1 cellular context compared by ENCODE assay signal in the genomic region with DNA sequence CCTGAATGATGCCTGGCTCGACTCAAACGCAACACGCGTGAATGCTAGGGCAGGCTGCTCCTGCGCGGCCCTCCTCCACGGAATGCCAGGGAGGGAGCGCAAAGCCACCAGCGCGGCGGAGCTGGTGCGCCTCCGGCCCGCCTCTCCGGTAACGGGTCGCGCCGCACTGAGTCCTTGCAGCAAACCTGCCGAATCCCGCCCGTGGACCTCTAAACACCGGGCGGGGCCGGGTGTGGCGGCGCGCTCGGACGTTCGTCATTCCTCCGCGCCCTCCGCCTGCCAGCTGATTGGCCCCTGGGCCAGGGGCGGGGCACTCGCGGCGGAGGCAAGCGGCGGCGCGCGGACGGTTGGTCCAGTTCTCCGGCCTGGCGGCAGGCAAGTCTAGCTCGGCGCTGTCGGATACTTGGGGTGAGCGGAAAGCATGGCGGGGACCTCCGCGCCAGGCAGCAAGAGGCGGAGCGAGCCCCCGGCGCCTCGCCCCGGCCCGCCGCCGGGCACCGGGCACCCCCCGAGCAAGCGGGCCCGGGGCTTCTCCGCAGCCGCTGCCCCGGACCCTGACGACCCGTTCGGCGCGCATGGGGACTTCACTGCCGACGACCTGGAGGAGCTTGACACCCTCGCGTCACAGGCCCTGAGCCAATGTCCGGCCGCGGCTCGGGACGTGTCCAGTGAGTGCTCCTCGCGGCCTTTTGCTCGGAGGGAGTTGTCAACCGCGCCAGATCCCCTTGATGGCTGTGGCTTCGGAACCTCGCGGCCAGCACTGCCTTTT.
A peak's percentile ranks its signal among the peaks of the same experiment; 100 is the strongest.
TF ChIP-seq lines count a peak whose summit lies in the region.

A gene (plus strand): TSS at position 313 of the 769 bp plus-strand sequence. CDS start 109 bp downstream, at position 422.

TF ChIP-seq in HepG2, 621 proteins besides CTCF, POLR2A, EP300 and RAD21 (continued from another document and continues in another):
- TF ChIP-seq, protein P1, sequence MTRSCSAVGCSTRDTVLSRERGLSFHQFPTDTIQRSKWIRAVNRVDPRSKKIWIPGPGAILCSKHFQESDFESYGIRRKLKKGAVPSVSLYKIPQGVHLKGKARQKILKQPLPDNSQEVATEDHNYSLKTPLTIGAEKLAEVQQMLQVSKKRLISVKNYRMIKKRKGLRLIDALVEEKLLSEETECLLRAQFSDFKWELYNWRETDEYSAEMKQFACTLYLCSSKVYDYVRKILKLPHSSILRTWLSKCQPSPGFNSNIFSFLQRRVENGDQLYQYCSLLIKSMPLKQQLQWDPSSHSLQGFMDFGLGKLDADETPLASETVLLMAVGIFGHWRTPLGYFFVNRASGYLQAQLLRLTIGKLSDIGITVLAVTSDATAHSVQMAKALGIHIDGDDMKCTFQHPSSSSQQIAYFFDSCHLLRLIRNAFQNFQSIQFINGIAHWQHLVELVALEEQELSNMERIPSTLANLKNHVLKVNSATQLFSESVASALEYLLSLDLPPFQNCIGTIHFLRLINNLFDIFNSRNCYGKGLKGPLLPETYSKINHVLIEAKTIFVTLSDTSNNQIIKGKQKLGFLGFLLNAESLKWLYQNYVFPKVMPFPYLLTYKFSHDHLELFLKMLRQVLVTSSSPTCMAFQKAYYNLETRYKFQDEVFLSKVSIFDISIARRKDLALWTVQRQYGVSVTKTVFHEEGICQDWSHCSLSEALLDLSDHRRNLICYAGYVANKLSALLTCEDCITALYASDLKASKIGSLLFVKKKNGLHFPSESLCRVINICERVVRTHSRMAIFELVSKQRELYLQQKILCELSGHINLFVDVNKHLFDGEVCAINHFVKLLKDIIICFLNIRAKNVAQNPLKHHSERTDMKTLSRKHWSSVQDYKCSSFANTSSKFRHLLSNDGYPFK (CRISPR knock-in tag; IDR thresholded peaks at IDR 0.05; ENCODE audit: borderline replicate concordance): peak; percentile 74; the same call in 1 of the 2 replicates
- TF ChIP-seq CEBPG (CRISPR knock-in tag; IDR thresholded peaks at IDR 0.05) (no peak), NR2F6 (IDR thresholded peaks at IDR 0.05) (no peak), NR2F6 (CRISPR knock-in tag; IDR thresholded peaks at IDR 0.05) (peak; percentile 33; the same call in 1 of the 2 replicates), MAZ (IDR thresholded peaks at IDR 0.05; ENCODE audit: borderline replicate concordance, low read depth, low read length) (peak; percentile 49; the same call in 1 of the 2 replicates), MAZ (CRISPR knock-in tag; IDR thresholded peaks at IDR 0.05; ENCODE audit: low read depth) (peak; percentile 97), KDM6A (CRISPR knock-in tag; IDR thresholded peaks at IDR 0.05; ENCODE audit: low read depth) (no peak), ZNF564 (CRISPR knock-in tag; IDR thresholded peaks at IDR 0.05) (peak; percentile 50; the same call in 1 of the 2 replicates), ZMAT3 (CRISPR knock-in tag; conservative IDR thresholded peaks at IDR 0.05) (peak; percentile 78; the same call in 1 of the 2 replicates), ZNF557 (CRISPR knock-in tag; IDR thresholded peaks at IDR 0.05) (no peak), HES4 (CRISPR knock-in tag; IDR thresholded peaks at IDR 0.05; ENCODE audit: borderline replicate concordance) (peak; percentile 73; the same call in 1 of the 2 replicates), HNRNPK (IDR thresholded peaks at IDR 0.05; ENCODE audit: low read depth, low read length, poor library complexity, severe bottlenecking) (peak; percentile 69), SALL2 (CRISPR knock-in tag; IDR thresholded peaks at IDR 0.05) (peak; percentile 91), ZNF768 (CRISPR knock-in tag; IDR thresholded peaks at IDR 0.05) (peak; percentile 63), ZFYVE20 (CRISPR knock-in tag; IDR thresholded peaks at IDR 0.05; ENCODE audit: borderline replicate concordance, low read depth) (no peak), ZFP1 (CRISPR knock-in tag; IDR thresholded peaks at IDR 0.05) (no peak), GABPB1 (CRISPR knock-in tag; IDR thresholded peaks at IDR 0.05) (peak; percentile 96), DMAP1 (CRISPR knock-in tag; IDR thresholded peaks at IDR 0.05) (peak; percentile 92), MIER3 (CRISPR knock-in tag; IDR thresholded peaks at IDR 0.05; ENCODE audit: borderline replicate concordance) (peak; percentile 63; the same call in 1 of the 2 replicates), HNRNPUL1 (IDR thresholded peaks at IDR 0.05; ENCODE audit: low read depth, low read length) (0 out of 2 replicates have a peak, but pooled peaks have one; percentile 65), ZNF776 (CRISPR knock-in tag; IDR thresholded peaks at IDR 0.05) (peak; percentile 76; the same call in 1 of the 2 replicates), SMAD9 (CRISPR knock-in tag; IDR thresholded peaks at IDR 0.05) (no peak), HHEX (CRISPR knock-in tag; IDR thresholded peaks at IDR 0.05) (no peak), ZNF253 (CRISPR knock-in tag; IDR thresholded peaks at IDR 0.05; ENCODE audit: borderline replicate concordance) (0 out of 2 replicates have a peak, but pooled peaks have one; percentile 37), ZNF589 (CRISPR knock-in tag; conservative IDR thresholded peaks at IDR 0.05) (peak; percentile 18; the same call in 1 of the 2 replicates)
- TF ChIP-seq, protein P2, sequence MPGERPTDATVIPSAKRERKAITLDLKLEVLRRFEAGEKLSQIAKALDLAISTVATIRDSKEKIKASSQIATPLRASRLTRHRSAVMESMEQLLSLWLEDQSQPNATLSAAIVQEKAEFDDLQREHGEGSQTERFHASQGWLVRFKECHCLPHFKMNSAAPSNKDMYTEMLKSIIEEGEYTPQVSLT (CRISPR knock-in tag; IDR thresholded peaks at IDR 0.05; ENCODE audit: borderline replicate concordance, low read depth): no peak; the same call in 1 of the 2 replicates
- TF ChIP-seq, protein P3, sequence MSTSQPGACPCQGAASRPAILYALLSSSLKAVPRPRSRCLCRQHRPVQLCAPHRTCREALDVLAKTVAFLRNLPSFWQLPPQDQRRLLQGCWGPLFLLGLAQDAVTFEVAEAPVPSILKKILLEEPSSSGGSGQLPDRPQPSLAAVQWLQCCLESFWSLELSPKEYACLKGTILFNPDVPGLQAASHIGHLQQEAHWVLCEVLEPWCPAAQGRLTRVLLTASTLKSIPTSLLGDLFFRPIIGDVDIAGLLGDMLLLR (CRISPR knock-in tag; IDR thresholded peaks at IDR 0.05): peak; percentile 92
- TF ChIP-seq, protein P4, sequence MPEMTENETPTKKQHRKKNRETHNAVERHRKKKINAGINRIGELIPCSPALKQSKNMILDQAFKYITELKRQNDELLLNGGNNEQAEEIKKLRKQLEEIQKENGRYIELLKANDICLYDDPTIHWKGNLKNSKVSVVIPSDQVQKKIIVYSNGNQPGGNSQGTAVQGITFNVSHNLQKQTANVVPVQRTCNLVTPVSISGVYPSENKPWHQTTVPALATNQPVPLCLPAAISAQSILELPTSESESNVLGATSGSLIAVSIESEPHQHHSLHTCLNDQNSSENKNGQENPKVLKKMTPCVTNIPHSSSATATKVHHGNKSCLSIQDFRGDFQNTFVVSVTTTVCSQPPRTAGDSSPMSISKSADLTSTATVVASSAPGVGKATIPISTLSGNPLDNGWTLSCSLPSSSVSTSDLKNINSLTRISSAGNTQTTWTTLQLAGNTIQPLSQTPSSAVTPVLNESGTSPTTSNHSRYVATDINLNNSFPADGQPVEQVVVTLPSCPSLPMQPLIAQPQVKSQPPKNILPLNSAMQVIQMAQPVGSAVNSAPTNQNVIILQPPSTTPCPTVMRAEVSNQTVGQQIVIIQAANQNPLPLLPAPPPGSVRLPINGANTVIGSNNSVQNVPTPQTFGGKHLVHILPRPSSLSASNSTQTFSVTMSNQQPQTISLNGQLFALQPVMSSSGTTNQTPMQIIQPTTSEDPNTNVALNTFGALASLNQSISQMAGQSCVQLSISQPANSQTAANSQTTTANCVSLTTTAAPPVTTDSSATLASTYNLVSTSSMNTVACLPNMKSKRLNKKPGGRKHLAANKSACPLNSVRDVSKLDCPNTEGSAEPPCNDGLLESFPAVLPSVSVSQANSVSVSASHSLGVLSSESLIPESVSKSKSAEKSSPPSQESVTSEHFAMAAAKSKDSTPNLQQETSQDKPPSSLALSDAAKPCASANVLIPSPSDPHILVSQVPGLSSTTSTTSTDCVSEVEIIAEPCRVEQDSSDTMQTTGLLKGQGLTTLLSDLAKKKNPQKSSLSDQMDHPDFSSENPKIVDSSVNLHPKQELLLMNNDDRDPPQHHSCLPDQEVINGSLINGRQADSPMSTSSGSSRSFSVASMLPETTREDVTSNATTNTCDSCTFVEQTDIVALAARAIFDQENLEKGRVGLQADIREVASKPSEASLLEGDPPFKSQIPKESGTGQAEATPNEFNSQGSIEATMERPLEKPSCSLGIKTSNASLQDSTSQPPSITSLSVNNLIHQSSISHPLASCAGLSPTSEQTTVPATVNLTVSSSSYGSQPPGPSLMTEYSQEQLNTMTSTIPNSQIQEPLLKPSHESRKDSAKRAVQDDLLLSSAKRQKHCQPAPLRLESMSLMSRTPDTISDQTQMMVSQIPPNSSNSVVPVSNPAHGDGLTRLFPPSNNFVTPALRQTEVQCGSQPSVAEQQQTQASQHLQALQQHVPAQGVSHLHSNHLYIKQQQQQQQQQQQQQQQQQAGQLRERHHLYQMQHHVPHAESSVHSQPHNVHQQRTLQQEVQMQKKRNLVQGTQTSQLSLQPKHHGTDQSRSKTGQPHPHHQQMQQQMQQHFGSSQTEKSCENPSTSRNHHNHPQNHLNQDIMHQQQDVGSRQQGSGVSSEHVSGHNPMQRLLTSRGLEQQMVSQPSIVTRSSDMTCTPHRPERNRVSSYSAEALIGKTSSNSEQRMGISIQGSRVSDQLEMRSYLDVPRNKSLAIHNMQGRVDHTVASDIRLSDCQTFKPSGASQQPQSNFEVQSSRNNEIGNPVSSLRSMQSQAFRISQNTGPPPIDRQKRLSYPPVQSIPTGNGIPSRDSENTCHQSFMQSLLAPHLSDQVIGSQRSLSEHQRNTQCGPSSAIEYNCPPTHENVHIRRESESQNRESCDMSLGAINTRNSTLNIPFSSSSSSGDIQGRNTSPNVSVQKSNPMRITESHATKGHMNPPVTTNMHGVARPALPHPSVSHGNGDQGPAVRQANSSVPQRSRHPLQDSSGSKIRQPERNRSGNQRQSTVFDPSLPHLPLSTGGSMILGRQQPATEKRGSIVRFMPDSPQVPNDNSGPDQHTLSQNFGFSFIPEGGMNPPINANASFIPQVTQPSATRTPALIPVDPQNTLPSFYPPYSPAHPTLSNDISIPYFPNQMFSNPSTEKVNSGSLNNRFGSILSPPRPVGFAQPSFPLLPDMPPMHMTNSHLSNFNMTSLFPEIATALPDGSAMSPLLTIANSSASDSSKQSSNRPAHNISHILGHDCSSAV (CRISPR knock-in tag; IDR thresholded peaks at IDR 0.05; ENCODE audit: borderline replicate concordance): peak; percentile 85; the same call in 1 of the 2 replicates
- TF ChIP-seq, protein P5, sequence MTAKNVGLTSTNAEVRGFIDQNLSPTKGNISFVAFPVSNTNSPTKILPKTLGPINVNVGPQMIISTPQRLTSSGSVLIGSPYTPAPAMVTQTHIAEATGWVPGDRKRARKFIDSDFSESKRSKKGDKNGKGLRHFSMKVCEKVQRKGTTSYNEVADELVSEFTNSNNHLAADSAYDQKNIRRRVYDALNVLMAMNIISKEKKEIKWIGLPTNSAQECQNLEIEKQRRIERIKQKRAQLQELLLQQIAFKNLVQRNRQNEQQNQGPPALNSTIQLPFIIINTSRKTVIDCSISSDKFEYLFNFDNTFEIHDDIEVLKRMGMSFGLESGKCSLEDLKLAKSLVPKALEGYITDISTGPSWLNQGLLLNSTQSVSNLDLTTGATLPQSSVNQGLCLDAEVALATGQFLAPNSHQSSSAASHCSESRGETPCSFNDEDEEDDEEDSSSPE (CRISPR knock-in tag; IDR thresholded peaks at IDR 0.05): peak; percentile 91
- TF ChIP-seq, protein P6, sequence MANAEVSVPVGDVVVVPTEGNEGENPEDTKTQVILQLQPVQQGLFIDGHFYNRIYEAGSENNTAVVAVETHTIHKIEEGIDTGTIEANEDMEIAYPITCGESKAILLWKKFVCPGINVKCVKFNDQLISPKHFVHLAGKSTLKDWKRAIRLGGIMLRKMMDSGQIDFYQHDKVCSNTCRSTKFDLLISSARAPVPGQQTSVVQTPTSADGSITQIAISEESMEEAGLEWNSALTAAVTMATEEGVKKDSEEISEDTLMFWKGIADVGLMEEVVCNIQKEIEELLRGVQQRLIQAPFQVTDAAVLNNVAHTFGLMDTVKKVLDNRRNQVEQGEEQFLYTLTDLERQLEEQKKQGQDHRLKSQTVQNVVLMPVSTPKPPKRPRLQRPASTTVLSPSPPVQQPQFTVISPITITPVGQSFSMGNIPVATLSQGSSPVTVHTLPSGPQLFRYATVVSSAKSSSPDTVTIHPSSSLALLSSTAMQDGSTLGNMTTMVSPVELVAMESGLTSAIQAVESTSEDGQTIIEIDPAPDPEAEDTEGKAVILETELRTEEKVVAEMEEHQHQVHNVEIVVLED (CRISPR knock-in tag; IDR thresholded peaks at IDR 0.05; ENCODE audit: borderline replicate concordance): peak; percentile 84
- TF ChIP-seq, protein P7, sequence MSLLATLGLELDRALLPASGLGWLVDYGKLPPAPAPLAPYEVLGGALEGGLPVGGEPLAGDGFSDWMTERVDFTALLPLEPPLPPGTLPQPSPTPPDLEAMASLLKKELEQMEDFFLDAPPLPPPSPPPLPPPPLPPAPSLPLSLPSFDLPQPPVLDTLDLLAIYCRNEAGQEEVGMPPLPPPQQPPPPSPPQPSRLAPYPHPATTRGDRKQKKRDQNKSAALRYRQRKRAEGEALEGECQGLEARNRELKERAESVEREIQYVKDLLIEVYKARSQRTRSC (CRISPR knock-in tag; IDR thresholded peaks at IDR 0.05; ENCODE audit: low read depth): no peak
- TF ChIP-seq, protein P8, sequence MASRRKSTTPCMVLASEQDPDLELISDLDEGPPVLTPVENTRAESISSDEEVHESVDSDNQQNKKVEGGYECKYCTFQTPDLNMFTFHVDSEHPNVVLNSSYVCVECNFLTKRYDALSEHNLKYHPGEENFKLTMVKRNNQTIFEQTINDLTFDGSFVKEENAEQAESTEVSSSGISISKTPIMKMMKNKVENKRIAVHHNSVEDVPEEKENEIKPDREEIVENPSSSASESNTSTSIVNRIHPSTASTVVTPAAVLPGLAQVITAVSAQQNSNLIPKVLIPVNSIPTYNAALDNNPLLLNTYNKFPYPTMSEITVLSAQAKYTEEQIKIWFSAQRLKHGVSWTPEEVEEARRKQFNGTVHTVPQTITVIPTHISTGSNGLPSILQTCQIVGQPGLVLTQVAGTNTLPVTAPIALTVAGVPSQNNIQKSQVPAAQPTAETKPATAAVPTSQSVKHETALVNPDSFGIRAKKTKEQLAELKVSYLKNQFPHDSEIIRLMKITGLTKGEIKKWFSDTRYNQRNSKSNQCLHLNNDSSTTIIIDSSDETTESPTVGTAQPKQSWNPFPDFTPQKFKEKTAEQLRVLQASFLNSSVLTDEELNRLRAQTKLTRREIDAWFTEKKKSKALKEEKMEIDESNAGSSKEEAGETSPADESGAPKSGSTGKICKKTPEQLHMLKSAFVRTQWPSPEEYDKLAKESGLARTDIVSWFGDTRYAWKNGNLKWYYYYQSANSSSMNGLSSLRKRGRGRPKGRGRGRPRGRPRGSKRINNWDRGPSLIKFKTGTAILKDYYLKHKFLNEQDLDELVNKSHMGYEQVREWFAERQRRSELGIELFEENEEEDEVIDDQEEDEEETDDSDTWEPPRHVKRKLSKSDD (CRISPR knock-in tag; IDR thresholded peaks at IDR 0.05; ENCODE audit: low read depth): peak; percentile 78; the same call in 1 of the 2 replicates
- TF ChIP-seq, protein P9, sequence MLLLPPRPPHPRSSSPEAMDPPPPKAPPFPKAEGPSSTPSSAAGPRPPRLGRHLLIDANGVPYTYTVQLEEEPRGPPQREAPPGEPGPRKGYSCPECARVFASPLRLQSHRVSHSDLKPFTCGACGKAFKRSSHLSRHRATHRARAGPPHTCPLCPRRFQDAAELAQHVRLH (CRISPR knock-in tag; IDR thresholded peaks at IDR 0.05; ENCODE audit: borderline replicate concordance, low read depth): peak; percentile 68; the same call in 1 of the 2 replicates
- TF ChIP-seq, protein P10, sequence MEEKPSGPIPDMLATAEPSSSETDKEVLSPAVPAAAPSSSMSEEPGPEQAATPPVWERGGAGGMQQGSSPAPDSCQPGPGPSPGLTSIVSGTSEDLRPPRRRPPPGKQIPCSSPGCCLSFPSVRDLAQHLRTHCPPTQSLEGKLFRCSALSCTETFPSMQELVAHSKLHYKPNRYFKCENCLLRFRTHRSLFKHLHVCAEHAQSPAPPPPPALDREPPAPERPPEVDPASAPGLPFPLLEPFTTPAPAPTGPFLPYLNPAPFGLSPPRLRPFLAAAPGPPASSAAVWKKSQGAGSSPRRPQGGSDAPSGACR (CRISPR knock-in tag; IDR thresholded peaks at IDR 0.05): no peak
